ENCODE assay signal across 8 cellular contexts in the genomic region with DNA sequence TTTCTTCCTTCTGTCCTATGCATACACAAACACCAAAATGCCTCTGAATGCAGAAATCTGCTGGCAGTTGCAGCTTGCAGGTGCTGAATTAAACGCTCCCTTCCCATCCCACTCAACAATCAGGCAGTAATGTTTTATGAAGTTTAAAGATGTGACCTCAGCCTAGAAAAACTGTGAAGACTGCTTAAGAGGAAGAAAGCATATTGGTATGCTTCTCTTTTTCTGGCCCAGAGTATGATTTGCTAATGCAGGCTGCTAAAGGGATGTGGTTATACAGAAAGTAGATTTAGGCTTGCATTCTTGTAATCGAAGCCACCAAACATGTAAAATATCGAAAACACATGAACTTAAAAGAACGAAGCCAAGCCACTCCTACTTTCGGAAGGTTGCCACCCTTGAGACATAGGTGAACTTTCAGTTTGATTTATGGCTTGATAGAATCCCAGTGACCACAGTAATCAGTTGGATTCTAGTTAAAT. TPM values are rescaled to one million over a fixed set of nuclear protein-coding genes. Genes with fewer than 3 reads are reported as not detected.
A peak's percentile ranks its signal among the peaks of the same experiment; 100 is the strongest.
DNase-seq lines count a peak whose midpoint lies in the region; ATAC-seq, FAIRE-seq and TF ChIP-seq lines count a peak whose summit lies in the region.

No MANE protein-coding gene starts in this region.

- WGBS in pancreas, 2 donors, result 26 to 32% methylated on average over 5 of the region's 5 CpGs

- H3K9me3 ChIP-seq in pancreas, result no peaks in the 10 kb centered on the region

- H3K27me3 Mint-ChIP-seq in activated B cell treated with CpG ODN at 0.5 μM for 24 hours, result no peaks in the 10 kb centered on the region

- H3K36me3 Mint-ChIP-seq in activated B cell treated with CpG ODN at 0.5 μM for 24 hours (ENCODE audit: low read depth), result no peaks in the 10 kb centered on the region

- DNase-seq in AG20443 (ENCODE audit: low spot score) (peak; percentile 26), activated B cell treated with CpG ODN at 0.5 μM for 24 hours (no peak), pancreas (no peak), SHP77 (lab: John Stamatoyannopoulos, UW) (no peak), OCI-M1 (lab: John Stamatoyannopoulos, UW) (no peak), NCI-H1105 (lab: John Stamatoyannopoulos, UW) (no peak)

- H3K4me3 ChIP-seq in pancreas, result no peak overlapping the region

- H3K9me3 Mint-ChIP-seq in activated B cell treated with CpG ODN at 0.5 μM for 24 hours, result no peaks in the 10 kb centered on the region

- ATAC-seq in GM19035 (IDR thresholded peaks at IDR 0.05; ENCODE audit: unreplicated experiment), result peak; percentile 96
- ATAC-seq in HG03097 (IDR thresholded peaks at IDR 0.05; ENCODE audit: low FRiP score, unreplicated experiment), result peak; percentile 84
- peak; percentile 93 for ATAC-seq in activated B cell treated with CpG ODN at 0.5 μM for 24 hours (ENCODE audit: low read depth)
- ATAC-seq in pancreas, result peak in 3 of 4 donors; percentile 32 to 65 (median 33)

- CTCF ChIA-PET in activated B cell treated with CpG ODN at 0.5 μM for 24 hours (lab: Charles Lee), result interaction anchor here (1.3 kb wide), 1 partner anchor 107 kb away, joined by 3 read pairs; no protein-coding TSS in a partner anchor

- FAIRE-seq in pancreas (lab: Jason Lieb, UNC), result no peak

- no peaks in the 10 kb centered on the region for H3K27me3 ChIP-seq in pancreas

- no peak for TF ChIP-seq CTCF in activated B cell treated with CpG ODN at 0.5 μM for 24 hours (IDR thresholded peaks at IDR 0.05)
- TF ChIP-seq CTCF in pancreas (IDR thresholded peaks at IDR 0.05), result no peak

- H3K27ac Mint-ChIP-seq in activated B cell treated with CpG ODN at 0.5 μM for 24 hours, result peak overlapping the region; percentile 82

- POLR2A ChIA-PET in activated B cell treated with CpG ODN at 0.5 μM for 24 hours (lab: Charles Lee), result interaction anchor here (1.5 kb wide), 2 partner anchors 13 to 41 kb away, joined by 5 to 6 read pairs; a partner anchor contains a TSS

- H3K4me3 Mint-ChIP-seq in activated B cell treated with CpG ODN at 0.5 μM for 24 hours, result peak overlapping the region; percentile 60

- no peaks in the 10 kb centered on the region for H3K36me3 ChIP-seq in pancreas

- peaks cover 63% of the 10 kb centered on the region for H3K4me1 Mint-ChIP-seq in activated B cell treated with CpG ODN at 0.5 μM for 24 hours

- H3K4me1 ChIP-seq in pancreas, result peaks cover 6 to 21% (median 9%) of the 10 kb centered on the region in 3 donors

- H3K27ac ChIP-seq in pancreas, result peak overlapping the region in 1 of 4 donors; percentile 5

- intact Hi-C loops in activated B cell treated with CpG ODN at 0.5 μM for 24 hours (cut with micrococcal nuclease), result loop anchor here (1.0 to 2.0 kb wide), 4 partner anchors 13 to 41 kb away; a partner anchor contains a TSS
- intact Hi-C loops in pancreas (cut with DNase I), result no loop called here

RNA-seq across cellular contexts. Expression of a gene that starts 40.8 kb away (rescaled TPM):
- total RNA-seq in activated B cell treated with CpG ODN at 0.5 μM for 24 hours (21.6 and 24.4 TPM in 2 replicates), pancreas (10 to 100 TPM; 15.7 to 28.6 (median 20.0) TPM)
- 1 to 10 TPM; 6.7 to 7.0 TPM for polyA plus RNA-seq in pancreas

Comparison
In these comparisons a context has a peak if more than half of its experiments do, and no peak if none do; other contexts are left out.
1. ATAC-seq: peak in every context shown above with its lines; median percentile 96 in GM19035; 93 in activated B cell treated with CpG ODN at 0.5 μM for 24 hours; 84 in HG03097; 33 in pancreas.